In genomic region chr4:106444557-106444956, GRCh38 we compare ENCODE assay signal across 29 cellular contexts.
DNase-seq lines count a peak whose midpoint lies in the region; ATAC-seq and TF ChIP-seq lines count a peak whose summit lies in the region.
"Had no signal": no experiment of that assay in that cellular context is flagged by ENCODE, and none has a peak within 500 bp of the region (broad histone marks: within the 10 kb centered on the region; RNA-seq: fewer than 3 reads in every experiment).

No MANE protein-coding gene starts in this region.

- ATAC-seq in RWPE2 (ENCODE audit: low read depth) (peak; percentile 88), GM18858 (IDR thresholded peaks at IDR 0.05; ENCODE audit: unreplicated experiment) (no peak), GM18867 (IDR thresholded peaks at IDR 0.05; ENCODE audit: unreplicated experiment) (no peak)
- ATAC-seq: A549; activated T-helper 17 cell treated with anti-CD3 and anti-CD28 coated beads, Interleukin-2, amount 50 U/mL, for 72 hours; left colon; naive thymus-derived CD4-positive, alpha-beta T cell had no signal

- H3K4me1 Mint-ChIP-seq in activated T-helper 2 cell treated with anti-CD3 and anti-CD28 coated beads, Interferon-gamma antibody, Interleukin-2, Interleukin-4, amounts not matched to agents 10 μg/mL and 5 μg/mL and 100 μg/mL, durations not matched to agents 14 hours and 24 hours and 36 hours (ENCODE audit: low read depth) = no peaks in the 10 kb centered on the region
- H3K4me1 Mint-ChIP-seq: activated CD4-positive, alpha-beta T cell treated with anti-CD3 and anti-CD28 coated beads, Interleukin-2, amount 10 ng/mL, durations not matched to agents 7 days and 5 days; activated naive CD8-positive, alpha-beta T cell treated with anti-CD3 and anti-CD28 coated beads for 36 hours; activated T-helper 17 cell treated with anti-CD3 and anti-CD28 coated beads, Interleukin-2, amount 50 U/mL, for 72 hours; CD14-positive monocyte; endodermal cell; naive thymus-derived CD4-positive, alpha-beta T cell had no signal

- H3K4me3 ChIP-seq in RWPE2 (ENCODE audit: severe bottlenecking) (no peak overlapping the region), fibroblast of pulmonary artery (replicated peaks; ENCODE audit: low read depth, low read length) (no peak overlapping the region)
- H3K4me3 ChIP-seq: A549, colonic mucosa, SK-N-MC, thyroid gland had no signal

- H3K36me3 ChIP-seq in RWPE2 (ENCODE audit: low read depth) = no peaks in the 10 kb centered on the region
- H3K36me3 ChIP-seq: colonic mucosa, thyroid gland had no signal

- TF ChIP-seq CTCF in RWPE2 (IDR thresholded peaks at IDR 0.05; ENCODE audit: poor library complexity, severe bottlenecking) (no peak), fibroblast of pulmonary artery (IDR thresholded peaks at IDR 0.05; ENCODE audit: low read length, missing control alignments) (no peak)

- no peaks in the 10 kb centered on the region for H3K27me3 ChIP-seq in RWPE2 (ENCODE audit: insufficient read depth, poor library complexity, severe bottlenecking)
- H3K27me3 ChIP-seq: colonic mucosa, thyroid gland had no signal

- peak overlapping the region; percentile 43 for H3K27ac ChIP-seq in RWPE2 (ENCODE audit: poor library complexity, severe bottlenecking)
- H3K27ac ChIP-seq: A549, colonic mucosa, SK-N-MC, thyroid gland, VCaP had no signal

- DNase-seq in A172 (ENCODE audit: low spot score) = peak; percentile 1
- DNase-seq in GM04504 (ENCODE audit: low read depth) = peak; percentile 26
- no peak for DNase-seq in RWPE2 (ENCODE audit: low spot score)
- peak; percentile 2 for DNase-seq in fibroblast of pulmonary artery (ENCODE audit: low read depth)
- DNase-seq in activated T-helper 2 cell treated with anti-CD3 and anti-CD28 coated beads, Interferon-gamma antibody, Interleukin-2, Interleukin-4, amounts not matched to agents 10 μg/mL and 5 μg/mL and 100 μg/mL, durations not matched to agents 14 hours and 24 hours and 36 hours (ENCODE audit: low spot score) = no peak
- no peak for DNase-seq in NCI-H128 (lab: John Stamatoyannopoulos, UW; ENCODE audit: unreplicated experiment)
- DNase-seq: activated CD4-positive, alpha-beta T cell treated with anti-CD3 and anti-CD28 coated beads, Interleukin-2, amount 10 ng/mL, durations not matched to agents 7 days and 5 days; activated naive CD8-positive, alpha-beta T cell treated with anti-CD3 and anti-CD28 coated beads for 36 hours; colonic mucosa; DMS 273 treated with DMSO at 0.1 percent for 48 hours; endodermal cell; GDM1; glutamatergic neuron; KBM-7; left colon; mesendoderm; naive thymus-derived CD4-positive, alpha-beta T cell; NCI-H526; retina; stimulated activated CD4-positive, alpha-beta T cell treated with anti-CD3 and anti-CD28 coated beads, Interleukin-12 subunit alpha, Interleukin-12 subunit beta, amount 100 ng/mL, for 4 hours; thyroid gland had no signal

- no peaks in the 10 kb centered on the region for H3K9me3 Mint-ChIP-seq in activated T-helper 2 cell treated with anti-CD3 and anti-CD28 coated beads, Interferon-gamma antibody, Interleukin-2, Interleukin-4, amounts not matched to agents 10 μg/mL and 5 μg/mL and 100 μg/mL, durations not matched to agents 14 hours and 24 hours and 36 hours
- H3K9me3 Mint-ChIP-seq: activated CD4-positive, alpha-beta T cell treated with anti-CD3 and anti-CD28 coated beads, Interleukin-2, amount 10 ng/mL, durations not matched to agents 7 days and 5 days had no signal

- H3K36me3 Mint-ChIP-seq in activated T-helper 2 cell treated with anti-CD3 and anti-CD28 coated beads, Interferon-gamma antibody, Interleukin-2, Interleukin-4, amounts not matched to agents 10 μg/mL and 5 μg/mL and 100 μg/mL, durations not matched to agents 14 hours and 24 hours and 36 hours (ENCODE audit: low read depth) = no peaks in the 10 kb centered on the region
- H3K36me3 Mint-ChIP-seq: activated naive CD8-positive, alpha-beta T cell treated with anti-CD3 and anti-CD28 coated beads for 36 hours; CD14-positive monocyte; naive thymus-derived CD4-positive, alpha-beta T cell had no signal

- peaks cover 10% of the 10 kb centered on the region for H3K4me1 ChIP-seq in RWPE2 (ENCODE audit: insufficient read depth, poor library complexity, severe bottlenecking)
- H3K4me1 ChIP-seq: A549, colonic mucosa, thyroid gland had no signal

- intact Hi-C loops in activated T-helper 2 cell treated with anti-CD3 and anti-CD28 coated beads, Interferon-gamma antibody, Interleukin-2, Interleukin-4, amounts not matched to agents 10 μg/mL and 5 μg/mL and 100 μg/mL, durations not matched to agents 14 hours and 24 hours and 36 hours (cut with micrococcal nuclease) = no loop called here

- peaks cover 6% of the 10 kb centered on the region for H3K9me3 ChIP-seq in RWPE2 (ENCODE audit: severe bottlenecking)
- H3K9me3 ChIP-seq: A549, colonic mucosa, thyroid gland had no signal

- H3K4me3 Mint-ChIP-seq in activated T-helper 2 cell treated with anti-CD3 and anti-CD28 coated beads, Interferon-gamma antibody, Interleukin-2, Interleukin-4, amounts not matched to agents 10 μg/mL and 5 μg/mL and 100 μg/mL, durations not matched to agents 14 hours and 24 hours and 36 hours (ENCODE audit: low read depth) = no peak overlapping the region
- H3K4me3 Mint-ChIP-seq: activated CD4-positive, alpha-beta T cell treated with anti-CD3 and anti-CD28 coated beads, Interleukin-2, amount 10 ng/mL, durations not matched to agents 7 days and 5 days; activated naive CD8-positive, alpha-beta T cell treated with anti-CD3 and anti-CD28 coated beads for 36 hours; activated T-helper 17 cell treated with anti-CD3 and anti-CD28 coated beads, Interleukin-2, amount 50 U/mL, for 72 hours; CD14-positive monocyte; endodermal cell; naive thymus-derived CD4-positive, alpha-beta T cell; stimulated activated naive CD8-positive, alpha-beta T cell treated with anti-CD3 and anti-CD28 coated beads, Interleukin-15, Interleukin-2, amounts not matched to agents 100 ng/mL and 50 ng/mL, for 24 hours had no signal

- no peaks in the 10 kb centered on the region for H3K27me3 Mint-ChIP-seq in activated T-helper 2 cell treated with anti-CD3 and anti-CD28 coated beads, Interferon-gamma antibody, Interleukin-2, Interleukin-4, amounts not matched to agents 10 μg/mL and 5 μg/mL and 100 μg/mL, durations not matched to agents 14 hours and 24 hours and 36 hours (ENCODE audit: low read depth)
- H3K27me3 Mint-ChIP-seq: activated CD4-positive, alpha-beta T cell treated with anti-CD3 and anti-CD28 coated beads, Interleukin-2, amount 10 ng/mL, durations not matched to agents 7 days and 5 days; stimulated activated naive CD8-positive, alpha-beta T cell treated with anti-CD3 and anti-CD28 coated beads, Interleukin-15, Interleukin-2, amounts not matched to agents 100 ng/mL and 50 ng/mL, for 24 hours had no signal

- H3K27ac Mint-ChIP-seq in activated T-helper 2 cell treated with anti-CD3 and anti-CD28 coated beads, Interferon-gamma antibody, Interleukin-2, Interleukin-4, amounts not matched to agents 10 μg/mL and 5 μg/mL and 100 μg/mL, durations not matched to agents 14 hours and 24 hours and 36 hours = no peak overlapping the region
- H3K27ac Mint-ChIP-seq: activated CD4-positive, alpha-beta T cell treated with anti-CD3 and anti-CD28 coated beads, Interleukin-2, amount 10 ng/mL, durations not matched to agents 7 days and 5 days; activated naive CD8-positive, alpha-beta T cell treated with anti-CD3 and anti-CD28 coated beads for 36 hours; activated T-helper 17 cell treated with anti-CD3 and anti-CD28 coated beads, Interleukin-2, amount 50 U/mL, for 72 hours; CD14-positive monocyte; endodermal cell; naive thymus-derived CD4-positive, alpha-beta T cell; stimulated activated naive CD8-positive, alpha-beta T cell treated with anti-CD3 and anti-CD28 coated beads, Interleukin-15, Interleukin-2, amounts not matched to agents 100 ng/mL and 50 ng/mL, for 24 hours had no signal

Comparison
In these comparisons a context has a peak if more than half of its experiments do, and no peak if none do; other contexts are left out.
1. DNase-seq: peak in A172 (single experiment), GM04504 (single experiment) and fibroblast of pulmonary artery (single experiment); none in RWPE2 (single experiment), activated T-helper 2 cell treated with anti-CD3 and anti-CD28 coated beads, Interferon-gamma antibody, Interleukin-2, Interleukin-4, amounts not matched to agents 10 μg/mL and 5 μg/mL and 100 μg/mL, durations not matched to agents 14 hours and 24 hours and 36 hours (single experiment) and NCI-H128 (single experiment).